21 cellular contexts compared by ENCODE assay signal in the genomic region with DNA sequence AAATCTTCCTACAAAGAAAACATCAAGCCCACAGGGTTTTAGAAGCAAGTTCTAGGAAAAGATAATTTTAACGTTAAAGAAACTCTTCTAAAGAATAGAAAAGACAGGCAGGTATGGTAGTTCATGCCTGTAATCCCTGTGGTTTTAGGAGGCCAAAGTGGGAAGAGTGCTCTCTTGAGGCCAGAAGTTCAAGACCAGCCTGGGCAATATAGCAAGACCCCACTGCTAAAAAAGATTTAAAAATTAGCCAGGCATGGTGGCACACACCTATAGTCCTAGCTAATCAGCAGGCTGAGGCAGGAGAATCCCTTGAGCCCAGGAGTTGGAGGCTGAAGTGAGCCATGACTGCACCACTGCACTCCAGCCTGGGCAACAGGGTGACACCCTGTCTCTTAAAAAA.
DNase-seq lines count a peak whose midpoint lies in the region; ATAC-seq, FAIRE-seq and TF ChIP-seq lines count a peak whose summit lies in the region.
"Had no signal": no experiment of that assay in that cellular context is flagged by ENCODE, and none has a peak within 500 bp of the region (broad histone marks: within the 10 kb centered on the region; RNA-seq: fewer than 3 reads in every experiment).

No MANE protein-coding gene starts in this region.

- H3K4me1 ChIP-seq in HepG2 (ENCODE audit: insufficient read depth, low read length) (no peaks in the 10 kb centered on the region), right lobe of liver (no peaks in the 10 kb centered on the region), HEK293 (ENCODE audit: control insufficient read depth, insufficient read depth, low read length) (no peaks in the 10 kb centered on the region), esophagus muscularis mucosa (no peaks in the 10 kb centered on the region)
- H3K4me1 ChIP-seq: A549; BLaER1 treated with 17β-estradiol and CSF1 and Interleukin-3, amounts not matched to agents 10 nM and 100 nM; Caco-2 had no signal

- TF ChIP-seq CTCF in HepG2 (CRISPR knock-in tag; IDR thresholded peaks at IDR 0.05): no peak
- TF ChIP-seq CTCF in right lobe of liver (IDR thresholded peaks at IDR 0.05): no peak
- TF ChIP-seq CTCF in HEK293 (tag by site-specific recombination; IDR thresholded peaks at IDR 0.05): no peak
- no peak for TF ChIP-seq CTCF in WTC11 (IDR thresholded peaks at IDR 0.05)
- TF ChIP-seq CTCF in esophagus muscularis mucosa (IDR thresholded peaks at IDR 0.05): no peak

- no peak for FAIRE-seq in HepG2 (lab: Jason Lieb, UNC)
- FAIRE-seq: A549, D721Med, GM12891, GM18507 had no signal

- H3K27ac ChIP-seq in HepG2 (ENCODE audit: extremely low read length, insufficient read depth, low read length) (no peak overlapping the region), right lobe of liver (no peak overlapping the region), HEK293 (ENCODE audit: extremely low read depth, low read depth, low read length) (no peak overlapping the region), esophagus muscularis mucosa (replicated peaks in 1 of 4) (no peak overlapping the region)
- H3K27ac ChIP-seq: 22Rv1; A549; BLaER1 treated with 17β-estradiol and CSF1 and Interleukin-3, amounts not matched to agents 10 nM and 100 nM; C4-2B had no signal

- no peak for TF ChIP-seq RAD21 in HepG2 (CRISPR knock-in tag; IDR thresholded peaks at IDR 0.05)

- ATAC-seq in HepG2 (no peak), right lobe of liver (no peak), WTC11 (no peak)
- ATAC-seq: A549; CD8-positive, alpha-beta T cell had no signal

- H3K9me3 ChIP-seq in HepG2 (ENCODE audit: low read length) (no peaks in the 10 kb centered on the region), right lobe of liver (no peaks in the 10 kb centered on the region), HEK293 (ENCODE audit: control insufficient read depth, insufficient read depth, low read depth, low read length) (no peaks in the 10 kb centered on the region), esophagus muscularis mucosa (no peaks in the 10 kb centered on the region)
- H3K9me3 ChIP-seq: A549; BLaER1 treated with 17β-estradiol and CSF1 and Interleukin-3, amounts not matched to agents 10 nM and 100 nM; Caco-2 had no signal

- H3K4me2 ChIP-seq in HepG2 (ENCODE audit: low read depth, low read length): no peak overlapping the region
- H3K4me2 ChIP-seq: A549; BLaER1 treated with 17β-estradiol and CSF1 and Interleukin-3, amounts not matched to agents 10 nM and 100 nM had no signal

- H3K4me3 Mint-ChIP-seq in WTC11: no peak overlapping the region
- H3K4me3 Mint-ChIP-seq: B cell; CD4-positive, alpha-beta T cell; CD8-positive, alpha-beta T cell had no signal

- no peaks in the 10 kb centered on the region for H3K36me3 Mint-ChIP-seq in WTC11

- H3K36me3 ChIP-seq in HepG2 (replicated peaks in 1 of 2; ENCODE audit: control insufficient read depth in 1 of 2, insufficient read depth in 2 of 2, low read length in 2 of 2) (no peaks in the 10 kb centered on the region), right lobe of liver (no peaks in the 10 kb centered on the region), HEK293 (ENCODE audit: control insufficient read depth in 2 of 2, insufficient read depth in 1 of 2, low read length in 2 of 2) (no peaks in the 10 kb centered on the region), esophagus muscularis mucosa (no peaks in the 10 kb centered on the region)
- H3K36me3 ChIP-seq: BLaER1 treated with 17β-estradiol and CSF1 and Interleukin-3, amounts not matched to agents 10 nM and 100 nM had no signal

- DNase-seq in HepG2 (ENCODE audit: low spot score) (no peak), right lobe of liver (no peak), WTC11 (ENCODE audit: low spot score) (no peak), esophagus muscularis mucosa (ENCODE audit: extremely low spot score) (no peak), NCI-H2081 (lab: John Stamatoyannopoulos, UW) (no peak)
- DNase-seq: AML-193; Caco-2; Calu3; CD4-positive, alpha-beta T cell; CD8-positive, alpha-beta T cell; DMS79 treated with DMSO at 0.1 percent for 48 hours; GF-D8 had no signal

- POLR2A ChIA-PET in HepG2 (lab: Yijun Ruan, JAX) (no interaction called here), HEK293 (lab: Yijun Ruan, JAX) (no interaction called here), WTC11 (lab: Charles Lee) (no interaction called here)

- CTCF ChIA-PET in HepG2 (lab: Yijun Ruan, JAX; ENCODE audit: low intra/inter-chr PET ratio, low total read pairs) (no interaction called here), HEK293 (lab: Yijun Ruan, JAX) (no interaction called here), WTC11 (lab: Charles Lee) (no interaction called here)

- no peaks in the 10 kb centered on the region for H3K27me3 Mint-ChIP-seq in WTC11 (ENCODE audit: low read depth)
- H3K27me3 Mint-ChIP-seq: B cell; CD4-positive, alpha-beta T cell had no signal

- no peak overlapping the region for H3K9ac ChIP-seq in HepG2 (ENCODE audit: insufficient read depth, low read depth, low read length)
- H3K9ac ChIP-seq: BLaER1 treated with 17β-estradiol and CSF1 and Interleukin-3, amounts not matched to agents 10 nM and 100 nM had no signal

- no peak overlapping the region for H3K4me3 ChIP-seq in HepG2 (replicated peaks in 1 of 3; ENCODE audit: insufficient read depth in 1 of 3, low read depth in 2 of 3, low read length in 3 of 3)
- no peak overlapping the region for H3K4me3 ChIP-seq in right lobe of liver
- no peak overlapping the region for H3K4me3 ChIP-seq in HEK293 (ENCODE audit: low read depth, low read length)
- no peak overlapping the region for H3K4me3 ChIP-seq in esophagus muscularis mucosa
- H3K4me3 ChIP-seq: A549; BLaER1 treated with 17β-estradiol and CSF1 and Interleukin-3, amounts not matched to agents 10 nM and 100 nM had no signal

- H3K9me3 Mint-ChIP-seq in WTC11: no peaks in the 10 kb centered on the region
- H3K9me3 Mint-ChIP-seq: CD4-positive, alpha-beta T cell; CD8-positive, alpha-beta T cell had no signal

- no peaks in the 10 kb centered on the region for H3K27me3 ChIP-seq in HepG2 (ENCODE audit: control insufficient read depth in 1 of 2, insufficient read depth in 2 of 2, low read length in 2 of 2)
- H3K27me3 ChIP-seq in right lobe of liver: no peaks in the 10 kb centered on the region
- H3K27me3 ChIP-seq in esophagus muscularis mucosa: no peaks in the 10 kb centered on the region
- H3K27me3 ChIP-seq: BLaER1 treated with 17β-estradiol and CSF1 and Interleukin-3, amounts not matched to agents 10 nM and 100 nM had no signal

- H2AFZ ChIP-seq in HepG2 (ENCODE audit: low read length): no peak overlapping the region

- H3K4me1 Mint-ChIP-seq in WTC11: no peaks in the 10 kb centered on the region

- in situ Hi-C loops in HepG2 (cut with HindIII; ENCODE audit: extremely low pct_ligation_motif_present, low pct_unique_long_range_greater_than_20kb): no loop called here

- H3K27ac Mint-ChIP-seq in WTC11: no peak overlapping the region
- H3K27ac Mint-ChIP-seq: B cell; CD4-positive, alpha-beta T cell; CD8-positive, alpha-beta T cell had no signal

- no peaks in the 10 kb centered on the region for H4K20me1 ChIP-seq in HepG2 (ENCODE audit: insufficient read depth, low read length)
- H4K20me1 ChIP-seq: BLaER1 treated with 17β-estradiol and CSF1 and Interleukin-3, amounts not matched to agents 10 nM and 100 nM had no signal

- no peaks in the 10 kb centered on the region for H3K79me2 ChIP-seq in HepG2 (ENCODE audit: insufficient read depth, low read length)

- TF ChIP-seq EP300 in HepG2 (IDR thresholded peaks at IDR 0.05; ENCODE audit: low read depth in 2 of 2, low read length in 2 of 2) (no peak), HepG2 (CRISPR knock-in tag; IDR thresholded peaks at IDR 0.05; ENCODE audit: borderline replicate concordance) (no peak), esophagus muscularis mucosa (IDR thresholded peaks at IDR 0.05) (no peak)

- 41% methylated on average over 1 of the region's 1 CpG for WGBS in HepG2 (ENCODE audit: low lambda C conversion rate)
- WGBS in right lobe of liver (ENCODE audit: insufficient coverage, low coverage, low lambda C conversion rate, missing lambda C conversion rate): 56% methylated on average over 1 of the region's 1 CpG
- WGBS in esophagus muscularis mucosa: 93% methylated on average over 1 of the region's 1 CpG

- no TSS peak for BruUV-seq in HepG2 (replicated peaks; lab: Mats Ljungman, UMichigan)

- intact Hi-C loops in HepG2 (cut with micrococcal nuclease; ENCODE audit: unreplicated experiment): no loop called here
- intact Hi-C loops in right lobe of liver (cut with DNase I): no loop called here
- intact Hi-C loops in esophagus muscularis mucosa (cut with DNase I): no loop called here

- TF ChIP-seq POLR2A in HepG2 (IDR thresholded peaks at IDR 0.05; ENCODE audit: insufficient read depth in 1 of 2, low read depth in 2 of 2, low read length in 2 of 2) (no peak), right lobe of liver (IDR thresholded peaks at IDR 0.05) (no peak), esophagus muscularis mucosa (IDR thresholded peaks at IDR 0.05; ENCODE audit: low read depth) (no peak)

TF ChIP-seq in HEK293, 187 proteins besides CTCF, POLR2A, EP300 and RAD21 (continues in another document):
- TF ChIP-seq ZNF558 (tag by site-specific recombination; IDR thresholded peaks at IDR 0.05) (no peak), ZNF629 (tag by site-specific recombination; IDR thresholded peaks at IDR 0.05) (no peak)
- TF ChIP-seq, protein P1, sequence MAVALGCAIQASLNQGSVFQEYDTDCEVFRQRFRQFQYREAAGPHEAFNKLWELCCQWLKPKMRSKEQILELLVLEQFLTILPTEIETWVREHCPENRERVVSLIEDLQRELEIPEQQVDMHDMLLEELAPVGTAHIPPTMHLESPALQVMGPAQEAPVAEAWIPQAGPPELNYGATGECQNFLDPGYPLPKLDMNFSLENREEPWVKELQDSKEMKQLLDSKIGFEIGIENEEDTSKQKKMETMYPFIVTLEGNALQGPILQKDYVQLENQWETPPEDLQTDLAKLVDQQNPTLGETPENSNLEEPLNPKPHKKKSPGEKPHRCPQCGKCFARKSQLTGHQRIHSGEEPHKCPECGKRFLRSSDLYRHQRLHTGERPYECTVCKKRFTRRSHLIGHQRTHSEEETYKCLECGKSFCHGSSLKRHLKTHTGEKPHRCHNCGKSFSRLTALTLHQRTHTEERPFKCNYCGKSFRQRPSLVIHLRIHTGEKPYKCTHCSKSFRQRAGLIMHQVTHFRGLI (tag by site-specific recombination; IDR thresholded peaks at IDR 0.05): no peak

TF ChIP-seq in WTC11, 78 proteins besides CTCF, POLR2A, EP300 and RAD21:
- TF ChIP-seq EMX1 (CRISPR knock-in tag; IDR thresholded peaks at IDR 0.05): no peak
- TF ChIP-seq ZNF121 (CRISPR knock-in tag; IDR thresholded peaks at IDR 0.05): peak; percentile 88
